Comparison of ENCODE assay signal across 19 cellular contexts in genomic region chr11:125390949-125391348, GRCh38.
A peak's percentile ranks its signal among the peaks of the same experiment; 100 is the strongest.
DNase-seq lines count a peak whose midpoint lies in the region; ATAC-seq and TF ChIP-seq lines count a peak whose summit lies in the region.
"Had no signal": no experiment of that assay in that cellular context is flagged by ENCODE, and none has a peak within 500 bp of the region (broad histone marks: within the 10 kb centered on the region; RNA-seq: fewer than 3 reads in every experiment).

No MANE protein-coding gene starts in this region.

- no peaks in the 10 kb centered on the region for H3K9me3 Mint-ChIP-seq in HFFc6
- H3K9me3 Mint-ChIP-seq: stimulated activated effector memory CD8-positive, alpha-beta T cell treated with anti-CD3 and anti-CD28 coated beads, Interleukin-12 subunit alpha, Interleukin-12 subunit beta, amount 100 ng/mL, for 72 hours had no signal

- peak overlapping the region; percentile 65; the same call in 1 of the 2 replicates for H3K27ac Mint-ChIP-seq in HFFc6
- H3K27ac Mint-ChIP-seq: stimulated activated effector memory CD8-positive, alpha-beta T cell treated with anti-CD3 and anti-CD28 coated beads, Interleukin-12 subunit alpha, Interleukin-12 subunit beta, amount 100 ng/mL, for 72 hours had no signal

- peak overlapping the region; percentile 51 for H3K4me3 Mint-ChIP-seq in HFFc6
- H3K4me3 Mint-ChIP-seq: IgD-negative memory B cell; stimulated activated effector memory CD8-positive, alpha-beta T cell treated with anti-CD3 and anti-CD28 coated beads, Interleukin-12 subunit alpha, Interleukin-12 subunit beta, amount 100 ng/mL, for 72 hours had no signal

- no peaks in the 10 kb centered on the region for H3K9me3 ChIP-seq in WERI-Rb-1 (ENCODE audit: severe bottlenecking)
- H3K9me3 ChIP-seq: pancreas, vagina had no signal

- H3K36me3 ChIP-seq in WERI-Rb-1 = no peaks in the 10 kb centered on the region
- H3K36me3 ChIP-seq: pancreas, vagina had no signal

- CTCF ChIA-PET in HEK293T (lab: Yijun Ruan, JAX) = no interaction called here

- peaks cover 9% of the 10 kb centered on the region for H3K27me3 Mint-ChIP-seq in HFFc6 (ENCODE audit: insufficient read depth)

- H3K36me3 Mint-ChIP-seq in HFFc6 (ENCODE audit: low read depth) = no peaks in the 10 kb centered on the region
- H3K36me3 Mint-ChIP-seq: stimulated activated effector memory CD8-positive, alpha-beta T cell treated with anti-CD3 and anti-CD28 coated beads, Interleukin-12 subunit alpha, Interleukin-12 subunit beta, amount 100 ng/mL, for 72 hours had no signal

- H3K27ac ChIP-seq in WERI-Rb-1 = no peak overlapping the region
- H3K27ac ChIP-seq: pancreas, vagina had no signal

- peaks cover 19% of the 10 kb centered on the region for H3K4me1 Mint-ChIP-seq in HFFc6 (ENCODE audit: low read depth)
- H3K4me1 Mint-ChIP-seq: IgD-negative memory B cell; stimulated activated effector memory CD8-positive, alpha-beta T cell treated with anti-CD3 and anti-CD28 coated beads, Interleukin-12 subunit alpha, Interleukin-12 subunit beta, amount 100 ng/mL, for 72 hours had no signal

- no peaks in the 10 kb centered on the region for H3K27me3 ChIP-seq in WERI-Rb-1 (ENCODE audit: insufficient read depth, low read depth, severe bottlenecking)
- H3K27me3 ChIP-seq: pancreas, vagina had no signal

- POLR2A ChIA-PET in HEK293T (lab: Yijun Ruan, JAX) = no interaction called here

- TF ChIP-seq CTCF in HFFc6 (IDR thresholded peaks at IDR 0.05) (no peak), cardiac fibroblast (IDR thresholded peaks at IDR 0.05; ENCODE audit: low read depth, low read length) (no peak), WERI-Rb-1 (IDR thresholded peaks at IDR 0.05; ENCODE audit: low read depth, low read length) (no peak)

- H3K4me3 ChIP-seq in cardiac fibroblast (replicated peaks in 1 of 2; ENCODE audit: low read depth in 2 of 2, low read length in 2 of 2) = no peak overlapping the region
- no peak overlapping the region for H3K4me3 ChIP-seq in WERI-Rb-1 (ENCODE audit: low read depth, low read length)
- H3K4me3 ChIP-seq: coronary artery, pancreas, vagina had no signal

- DNase-seq in A172 (ENCODE audit: low spot score) (peak; percentile 6), HFFc6 (peak; percentile 32), cardiac fibroblast (ENCODE audit: low read depth in 2 of 2) (peak; percentile 12 to 79), iris pigment epithelial cell (ENCODE audit: low read depth) (peak; percentile 21), WERI-Rb-1 (no peak), HEK293T (ENCODE audit: extremely low spot score) (no peak)
- DNase-seq: activated CD4-positive, alpha-beta T cell treated with anti-CD3 and anti-CD28 coated beads, Interleukin-2, amount 50 U/mL, for 48 hours; activated gamma-delta T cell; DMS79 treated with DMSO at 0.1 percent for 48 hours; NCI-H187 treated with DMSO at 0.1 percent for 48 hours; pancreas; stimulated activated CD4-positive, alpha-beta T cell treated with anti-CD3 and anti-CD28 coated beads, Interleukin-2, amount 100 ng/mL, for 24 hours had no signal

- ATAC-seq in GM21381 (IDR thresholded peaks at IDR 0.05; ENCODE audit: unreplicated experiment) = no peak
- no peak for ATAC-seq in HG03378 (IDR thresholded peaks at IDR 0.05; ENCODE audit: unreplicated experiment)
- ATAC-seq: HCT116; stimulated activated effector memory CD8-positive, alpha-beta T cell treated with anti-CD3 and anti-CD28 coated beads, Interleukin-12 subunit alpha, Interleukin-12 subunit beta, amount 100 ng/mL, for 72 hours had no signal

TF ChIP-seq in HEK293T, 16 proteins besides CTCF, POLR2A, EP300 and RAD21:
- TF ChIP-seq NFRKB (IDR thresholded peaks at IDR 0.05) = no peak
- no peak for TF ChIP-seq SUZ12 (IDR thresholded peaks at IDR 0.05)
- no peak for TF ChIP-seq L3MBTL2 (conservative IDR thresholded peaks at IDR 0.05)
- TF ChIP-seq HDGF (IDR thresholded peaks at IDR 0.05; ENCODE audit: borderline replicate concordance) = no peak
- no peak for TF ChIP-seq FOXA1 (IDR thresholded peaks at IDR 0.05)
- TF ChIP-seq ELF4 (IDR thresholded peaks at IDR 0.05) = no peak

Comparison
In these comparisons a context has a peak if more than half of its experiments do, and no peak if none do; other contexts are left out.
1. DNase-seq: peak in A172 (single experiment), HFFc6 (single experiment), cardiac fibroblast (2 of 2) and iris pigment epithelial cell (single experiment); none in WERI-Rb-1 (single experiment) and HEK293T (single experiment).